ENCODE assay signal across 23 cellular contexts in genomic region chr20:32320305-32320704, GRCh38.
"Had no signal": no experiment of that assay in that cellular context is flagged by ENCODE, and none has a peak within 500 bp of the region (broad histone marks: within the 10 kb centered on the region; RNA-seq: fewer than 3 reads in every experiment).

No MANE protein-coding gene starts in this region.

- ATAC-seq: activated CD4-positive, alpha-beta T cell treated with anti-CD3 and anti-CD28 coated beads for 36 hours; activated CD8-positive, alpha-beta T cell treated with anti-CD3 and anti-CD28 coated beads for 36 hours; esophagus mucosa had no signal

- H3K4me1 Mint-ChIP-seq: endodermal cell had no signal

- H3K9me3 Mint-ChIP-seq: activated CD4-positive, alpha-beta T cell treated with anti-CD3 and anti-CD28 coated beads, Interleukin-2, amount 10 ng/mL, durations not matched to agents 24 days and 14 days; activated CD8-positive, alpha-beta T cell treated with anti-CD3 and anti-CD28 coated beads for 36 hours; endodermal cell had no signal

- H3K4me3 Mint-ChIP-seq: activated CD4-positive, alpha-beta T cell treated with anti-CD3 and anti-CD28 coated beads for 36 hours; activated CD4-positive, alpha-beta T cell treated with anti-CD3 and anti-CD28 coated beads, Interleukin-2, amount 10 ng/mL, durations not matched to agents 24 days and 14 days; activated CD8-positive, alpha-beta T cell treated with anti-CD3 and anti-CD28 coated beads for 36 hours; activated naive CD8-positive, alpha-beta T cell; endodermal cell had no signal

- DNase-seq: activated CD4-positive, alpha-beta T cell treated with anti-CD3 and anti-CD28 coated beads for 36 hours; activated CD4-positive, alpha-beta T cell treated with anti-CD3 and anti-CD28 coated beads, Interleukin-2, amount 10 ng/mL, durations not matched to agents 24 days and 14 days; activated CD4-positive, CD25-positive, alpha-beta regulatory T cell; activated CD4-positive, CD25-positive, alpha-beta regulatory T cell treated with anti-CD3 and anti-CD28 coated beads, Interleukin-2, amount 50 U/mL, for 72 hours; activated CD8-positive, alpha-beta memory T cell treated with anti-CD3 and anti-CD28 coated beads for 24 hours; activated CD8-positive, alpha-beta T cell treated with anti-CD3 and anti-CD28 coated beads for 36 hours; activated effector memory CD4-positive, alpha-beta T cell treated with Interleukin-2 at 50 U/mL for 16 hours; activated gamma-delta T cell treated with Interleukin-2 at 50 U/mL for 16 hours; activated naive CD4-positive, alpha-beta T cell treated with anti-CD3 and anti-CD28 coated beads, Interleukin-2, amount 50 U/mL, for 16 hours; activated naive CD4-positive, alpha-beta T cell treated with Interleukin-2 at 50 U/mL for 16 hours; activated T-cell treated with anti-CD3 and anti-CD28 coated beads, Interleukin-2, amount 50 U/mL, for 48 hours; amniotic stem cell; anterior cingulate cortex; brain microvascular endothelial cell; cortex of kidney; dermis blood vessel endothelial cell; effector CD8-positive, alpha-beta T cell; endodermal cell; foreskin fibroblast; head of caudate nucleus; T-helper 2 cell had no signal

- H3K27ac Mint-ChIP-seq: activated CD4-positive, alpha-beta T cell treated with anti-CD3 and anti-CD28 coated beads for 36 hours; activated CD4-positive, alpha-beta T cell treated with anti-CD3 and anti-CD28 coated beads, Interleukin-2, amount 10 ng/mL, durations not matched to agents 24 days and 14 days; activated CD8-positive, alpha-beta T cell treated with anti-CD3 and anti-CD28 coated beads for 36 hours; endodermal cell had no signal

- H3K27me3 Mint-ChIP-seq: activated CD4-positive, alpha-beta T cell treated with anti-CD3 and anti-CD28 coated beads for 36 hours; activated CD4-positive, alpha-beta T cell treated with anti-CD3 and anti-CD28 coated beads, Interleukin-2, amount 10 ng/mL, durations not matched to agents 24 days and 14 days; activated CD8-positive, alpha-beta T cell treated with anti-CD3 and anti-CD28 coated beads for 36 hours; activated naive CD8-positive, alpha-beta T cell had no signal
